ENCODE assay signal across 8 cellular contexts in genomic region chr9:109319072-109319630, GRCh38. TPM values are rescaled to one million over a fixed set of nuclear protein-coding genes. Genes with fewer than 3 reads are reported as not detected.
DNase-seq lines count a peak whose midpoint lies in the region; ATAC-seq and TF ChIP-seq lines count a peak whose summit lies in the region.

No MANE protein-coding gene starts in this region.

- no peak for ATAC-seq in activated CD4-positive, alpha-beta T cell treated with anti-CD3 and anti-CD28 coated beads for 36 hours
- ATAC-seq in activated T-cell treated with anti-CD3 and anti-CD28 coated beads, Interleukin-2, amount 50 U/mL, for 72 hours (replicated peaks in 1 of 2), result no peak
- no peak for ATAC-seq in GM21825 (IDR thresholded peaks at IDR 0.05; ENCODE audit: unreplicated experiment)

- H3K27me3 Mint-ChIP-seq in activated CD4-positive, alpha-beta T cell treated with anti-CD3 and anti-CD28 coated beads for 36 hours, result peaks cover 54% of the 10 kb centered on the region
- H3K27me3 Mint-ChIP-seq in activated T-cell treated with anti-CD3 and anti-CD28 coated beads, Interleukin-2, amount 50 U/mL, for 72 hours (ENCODE audit: low read depth), result peaks cover 76% of the 10 kb centered on the region

- peaks cover 13% of the 10 kb centered on the region for H3K4me1 Mint-ChIP-seq in activated CD4-positive, alpha-beta T cell treated with anti-CD3 and anti-CD28 coated beads for 36 hours
- H3K4me1 Mint-ChIP-seq in activated T-cell treated with anti-CD3 and anti-CD28 coated beads, Interleukin-2, amount 50 U/mL, for 72 hours (ENCODE audit: low read depth), result peaks cover 9% of the 10 kb centered on the region

- peak; percentile 9 for DNase-seq in activated CD4-positive, alpha-beta T cell treated with anti-CD3 and anti-CD28 coated beads for 36 hours
- no peak for DNase-seq in activated CD4-positive, alpha-beta T cell treated with anti-CD3 and anti-CD28 coated beads for 4 hours
- no peak for DNase-seq in activated T-cell treated with anti-CD3 and anti-CD28 coated beads, Interleukin-2, amount 50 U/mL, for 72 hours
- DNase-seq in stomach (peak; percentile 67), islet precursor cell (no peak), glomerular visceral epithelial cell (ENCODE audit: extremely low spot score) (no peak)

- CTCF ChIA-PET in activated CD4-positive, alpha-beta T cell treated with anti-CD3 and anti-CD28 coated beads for 36 hours (lab: Charles Lee), result interaction anchor here (0.9 to 1.1 kb wide), 2 partner anchors 12 to 390 kb away, joined by 3 to 4 read pairs; no protein-coding TSS in a partner anchor

- no peak for TF ChIP-seq EP300 in stomach (IDR thresholded peaks at IDR 0.05)

- peak overlapping the region; percentile 77 for H3K4me3 ChIP-seq in iPS-18c (ENCODE audit: insufficient read depth, low read depth, low read length)
- peak overlapping the region; percentile 52 to 62 (median 56) for H3K4me3 ChIP-seq in stomach

- TF ChIP-seq CTCF in stomach (IDR thresholded peaks at IDR 0.05), result no peak

- no peak for TF ChIP-seq POLR2A in stomach (IDR thresholded peaks at IDR 0.05)

- H3K9me3 ChIP-seq in iPS-18c (ENCODE audit: control insufficient read depth, insufficient read depth, low read length) (peaks cover 2% of the 10 kb centered on the region), stomach (no peaks in the 10 kb centered on the region)

- peaks cover 0 to 57% (median 13%) of the 10 kb centered on the region in 3 donors for H3K27me3 ChIP-seq in stomach

- H3K4me3 Mint-ChIP-seq in activated CD4-positive, alpha-beta T cell treated with anti-CD3 and anti-CD28 coated beads for 36 hours, result peak overlapping the region; percentile 46
- H3K4me3 Mint-ChIP-seq in activated T-cell treated with anti-CD3 and anti-CD28 coated beads, Interleukin-2, amount 50 U/mL, for 72 hours, result peak overlapping the region; percentile 79 to 82

- no peak overlapping the region for H3K27ac Mint-ChIP-seq in activated CD4-positive, alpha-beta T cell treated with anti-CD3 and anti-CD28 coated beads for 36 hours
- H3K27ac Mint-ChIP-seq in activated T-cell treated with anti-CD3 and anti-CD28 coated beads, Interleukin-2, amount 50 U/mL, for 72 hours, result no peak overlapping the region

- no peaks in the 10 kb centered on the region for H3K9me3 Mint-ChIP-seq in activated CD4-positive, alpha-beta T cell treated with anti-CD3 and anti-CD28 coated beads for 36 hours (ENCODE audit: low read depth)
- H3K9me3 Mint-ChIP-seq in activated T-cell treated with anti-CD3 and anti-CD28 coated beads, Interleukin-2, amount 50 U/mL, for 72 hours, result no peaks in the 10 kb centered on the region

- H3K36me3 ChIP-seq in stomach, result no peaks in the 10 kb centered on the region

- intact Hi-C loops in activated CD4-positive, alpha-beta T cell treated with anti-CD3 and anti-CD28 coated beads for 36 hours (cut with DNase I, micrococcal nuclease), result no loop called here
- intact Hi-C loops in stomach (cut with DNase I; ENCODE audit: low total_unique reads), result loop anchor here (5.0 kb wide), 1 partner anchor 72 kb away; no protein-coding TSS in a partner anchor

- peaks cover 22 to 56% (median 54%) of the 10 kb centered on the region in 4 donors for H3K4me1 ChIP-seq in stomach

- 3 to 9% (median 7%) methylated on average over 18 to 39 of the region's 39 CpGs for WGBS in stomach, 5 donors

- H3K27ac ChIP-seq in stomach, result peak overlapping the region; percentile 74 to 84 (median 81)

- no peaks in the 10 kb centered on the region for H3K36me3 Mint-ChIP-seq in activated CD4-positive, alpha-beta T cell treated with anti-CD3 and anti-CD28 coated beads for 36 hours (ENCODE audit: low read depth)
- no peaks in the 10 kb centered on the region for H3K36me3 Mint-ChIP-seq in activated T-cell treated with anti-CD3 and anti-CD28 coated beads, Interleukin-2, amount 50 U/mL, for 72 hours (ENCODE audit: insufficient read depth in 2 of 2)

- POLR2A ChIA-PET in activated CD4-positive, alpha-beta T cell treated with anti-CD3 and anti-CD28 coated beads for 36 hours (lab: Charles Lee), result no interaction called here

RNA-seq across cellular contexts. Expression of gene EPB41L4B, which starts 1.7 kb away (rescaled TPM):
- under 1 TPM; 0.23 to 0.33 TPM for total RNA-seq in activated CD4-positive, alpha-beta T cell treated with anti-CD3 and anti-CD28 coated beads for 36 hours
- 1 to 10 TPM; 1.6 to 3.8 TPM for total RNA-seq in activated T-cell treated with anti-CD3 and anti-CD28 coated beads, Interleukin-2, amount 50 U/mL, for 72 hours
- 10 to 100 TPM; 12.3 to 52.4 (median 26.1) TPM for total RNA-seq in stomach
- polyA plus RNA-seq in stomach, result 10 to 100 TPM in 2 of 3 donors, 1 to 10 TPM in 1; 9.2 to 44.3 (median 22.8) TPM

Comparison
In these comparisons a context has a peak if more than half of its experiments do, and no peak if none do; other contexts are left out.
1. DNase-seq: peak in activated CD4-positive, alpha-beta T cell treated with anti-CD3 and anti-CD28 coated beads for 36 hours (single experiment) and stomach (single experiment); none in activated CD4-positive, alpha-beta T cell treated with anti-CD3 and anti-CD28 coated beads for 4 hours (0 of 2), activated T-cell treated with anti-CD3 and anti-CD28 coated beads, Interleukin-2, amount 50 U/mL, for 72 hours (0 of 2), islet precursor cell (single experiment) and glomerular visceral epithelial cell (single experiment).